In genomic region chr6:133991096-133991593, GRCh38 we compare ENCODE assay signal across 2 cellular contexts.
A peak's percentile ranks its signal among the peaks of the same experiment; 100 is the strongest.
TF ChIP-seq lines count a peak whose summit lies in the region.

No MANE protein-coding gene starts in this region.

TF ChIP-seq in K562, 482 proteins besides CTCF, POLR2A, EP300 and RAD21:
- TF ChIP-seq, protein P1, sequence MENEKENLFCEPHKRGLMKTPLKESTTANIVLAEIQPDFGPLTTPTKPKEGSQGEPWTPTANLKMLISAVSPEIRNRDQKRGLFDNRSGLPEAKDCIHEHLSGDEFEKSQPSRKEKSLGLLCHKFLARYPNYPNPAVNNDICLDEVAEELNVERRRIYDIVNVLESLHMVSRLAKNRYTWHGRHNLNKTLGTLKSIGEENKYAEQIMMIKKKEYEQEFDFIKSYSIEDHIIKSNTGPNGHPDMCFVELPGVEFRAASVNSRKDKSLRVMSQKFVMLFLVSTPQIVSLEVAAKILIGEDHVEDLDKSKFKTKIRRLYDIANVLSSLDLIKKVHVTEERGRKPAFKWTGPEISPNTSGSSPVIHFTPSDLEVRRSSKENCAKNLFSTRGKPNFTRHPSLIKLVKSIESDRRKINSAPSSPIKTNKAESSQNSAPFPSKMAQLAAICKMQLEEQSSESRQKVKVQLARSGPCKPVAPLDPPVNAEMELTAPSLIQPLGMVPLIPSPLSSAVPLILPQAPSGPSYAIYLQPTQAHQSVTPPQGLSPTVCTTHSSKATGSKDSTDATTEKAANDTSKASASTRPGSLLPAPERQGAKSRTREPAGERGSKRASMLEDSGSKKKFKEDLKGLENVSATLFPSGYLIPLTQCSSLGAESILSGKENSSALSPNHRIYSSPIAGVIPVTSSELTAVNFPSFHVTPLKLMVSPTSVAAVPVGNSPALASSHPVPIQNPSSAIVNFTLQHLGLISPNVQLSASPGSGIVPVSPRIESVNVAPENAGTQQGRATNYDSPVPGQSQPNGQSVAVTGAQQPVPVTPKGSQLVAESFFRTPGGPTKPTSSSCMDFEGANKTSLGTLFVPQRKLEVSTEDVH (IDR thresholded peaks at IDR 0.05; ENCODE audit: low read depth, partially characterized antibody) = peak; percentile 6
- TF ChIP-seq JUND (IDR thresholded peaks at IDR 0.05; ENCODE audit: borderline replicate concordance, low read depth, low read length) = peak; percentile 76; the same call in 1 of the 2 replicates
- no peak for TF ChIP-seq JUND (tag; IDR thresholded peaks at IDR 0.05; ENCODE audit: borderline replicate concordance, low read depth, low read length)
- no peak for TF ChIP-seq ZBTB8A (IDR thresholded peaks at IDR 0.05; ENCODE audit: partially characterized antibody)
- TF ChIP-seq, protein P2, sequence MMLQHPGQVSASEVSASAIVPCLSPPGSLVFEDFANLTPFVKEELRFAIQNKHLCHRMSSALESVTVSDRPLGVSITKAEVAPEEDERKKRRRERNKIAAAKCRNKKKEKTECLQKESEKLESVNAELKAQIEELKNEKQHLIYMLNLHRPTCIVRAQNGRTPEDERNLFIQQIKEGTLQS (IDR thresholded peaks at IDR 0.05) = peak; percentile 84
- TF ChIP-seq, protein P2 (CRISPR knock-in tag; conservative IDR thresholded peaks at IDR 0.05) = no peak
- peak; percentile 73 for TF ChIP-seq ZNF12 (CRISPR knock-in tag; IDR thresholded peaks at IDR 0.05)
- TF ChIP-seq RBM22 (IDR thresholded peaks at IDR 0.05; ENCODE audit: low read depth, low read length, poor library complexity, severe bottlenecking) = peak; percentile 26
- no peak for TF ChIP-seq MYBL2 (IDR thresholded peaks at IDR 0.05; ENCODE audit: low read depth)
- TF ChIP-seq MYBL2 (CRISPR knock-in tag; IDR thresholded peaks at IDR 0.05; ENCODE audit: borderline replicate concordance) = no peak
- no peak for TF ChIP-seq ZNF436 (CRISPR knock-in tag; IDR thresholded peaks at IDR 0.05)
- no peak for TF ChIP-seq ZNF239 (CRISPR knock-in tag; IDR thresholded peaks at IDR 0.05)
- TF ChIP-seq ZNF316 (IDR thresholded peaks at IDR 0.05) = no peak
- TF ChIP-seq ZNF830 (CRISPR knock-in tag; IDR thresholded peaks at IDR 0.05) = no peak
- peak; percentile 70 for TF ChIP-seq FOSL1 (tag; conservative IDR thresholded peaks at IDR 0.05)
- no peak for TF ChIP-seq ZNF384 (IDR thresholded peaks at IDR 0.05; ENCODE audit: low read depth, low read length)
- 0 out of 4 replicates have a peak, but pooled peaks of 1 of the 2 experiments have one; percentile 8 for TF ChIP-seq NRF1 (conservative IDR thresholded peaks at IDR 0.05 in 1 of 2, IDR thresholded peaks at IDR 0.05 in 1 of 2)
- no peak for TF ChIP-seq ZNF444 (CRISPR knock-in tag; IDR thresholded peaks at IDR 0.05)
- peak; percentile 30; the same call in 1 of the 2 replicates for TF ChIP-seq JUN (IDR thresholded peaks at IDR 0.05; ENCODE audit: borderline replicate concordance, low read depth, low read length)
- no peak for TF ChIP-seq JUN (CRISPR knock-in tag; IDR thresholded peaks at IDR 0.05; ENCODE audit: borderline replicate concordance)

TF ChIP-seq in HepG2, 621 proteins besides CTCF, POLR2A, EP300 and RAD21:
- TF ChIP-seq ZNF12 (CRISPR knock-in tag; IDR thresholded peaks at IDR 0.05) (peak; percentile 98), FOSL2 (CRISPR knock-in tag; IDR thresholded peaks at IDR 0.05) (peak; percentile 38; the same call in 1 of the 2 replicates), ELF1 (CRISPR knock-in tag; IDR thresholded peaks at IDR 0.05) (no peak)
